16 cellular contexts compared by ENCODE assay signal in the genomic region with DNA sequence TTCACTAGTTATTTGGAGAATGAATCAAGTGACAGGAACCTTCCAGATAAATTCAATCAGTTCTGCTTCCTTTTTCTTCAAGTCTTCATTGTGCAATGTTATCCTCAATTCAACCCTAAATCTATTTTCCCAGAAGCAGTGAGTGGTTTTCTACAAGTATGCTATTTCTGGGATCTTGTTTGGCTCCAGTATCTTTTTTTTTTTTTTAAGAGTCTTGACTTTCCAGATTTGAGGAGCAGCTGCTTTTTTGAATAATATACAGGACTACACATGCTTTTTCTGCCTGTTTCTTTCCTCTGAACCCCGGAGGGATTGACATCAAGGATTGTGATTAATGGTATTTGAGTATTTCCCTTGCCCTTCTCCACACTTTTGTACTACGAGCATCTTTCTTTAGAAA.
DNase-seq lines count a peak whose midpoint lies in the region; ATAC-seq and TF ChIP-seq lines count a peak whose summit lies in the region.
"Had no signal": no experiment of that assay in that cellular context is flagged by ENCODE, and none has a peak within 500 bp of the region (broad histone marks: within the 10 kb centered on the region; RNA-seq: fewer than 3 reads in every experiment).

No MANE protein-coding gene starts in this region.

- H2BK20ac ChIP-seq in IMR-90 (ENCODE audit: low read depth, low read length) = no peak overlapping the region

- H3K4me1 ChIP-seq in IMR-90 (ENCODE audit: control insufficient read depth, insufficient read depth, low read length) (no peaks in the 10 kb centered on the region; the same call in 1 of the 2 replicates), spleen (no peaks in the 10 kb centered on the region), MM.1S (ENCODE audit: low read length) (no peaks in the 10 kb centered on the region)
- H3K4me1 ChIP-seq: Peyer's patch had no signal

- dilution Hi-C loops in IMR-90 (cut with HindIII; ENCODE audit: low sequenced_read_pairs, unreplicated experiment) = no loop called here

- no peak overlapping the region for H4K5ac ChIP-seq in IMR-90 (ENCODE audit: low read depth, low read length)

- in situ Hi-C loops in IMR-90 (cut with MboI; ENCODE audit: low sequenced_read_pairs) = no loop called here

- no peaks in the 10 kb centered on the region for H3K9me2 ChIP-seq in MM.1S (replicated peaks; ENCODE audit: insufficient read depth, low read length)

- CTCF ChIA-PET in IMR-90 (lab: Yijun Ruan, JAX) = no interaction called here

- H3K18ac ChIP-seq in IMR-90 (ENCODE audit: low read depth, low read length) = peak overlapping the region; percentile 70; the same call in 1 of the 2 replicates

- H3K4me3 ChIP-seq in IMR-90 (ENCODE audit: insufficient read depth, low read depth, low read length) (no peak overlapping the region), spleen (no peak overlapping the region), MM.1S (ENCODE audit: low read length) (no peak overlapping the region)
- H3K4me3 ChIP-seq: BLaER1 treated with 17β-estradiol and CSF1 and Interleukin-3, amounts not matched to agents 10 nM and 100 nM; Peyer's patch had no signal

- no peak for TF ChIP-seq POLR2A in IMR-90 (IDR thresholded peaks at IDR 0.05; ENCODE audit: low read depth, low read length)
- no peak for TF ChIP-seq POLR2A in spleen (IDR thresholded peaks at IDR 0.05)

- no CpG with 5 or more reads among the region's 2 CpGs for WGBS in IMR-90 (ENCODE audit: extremely low coverage in 2 of 2, insufficient read length in 1 of 2), 2 experiments
- WGBS in spleen, 5 donors = 47 to 73% (median 56%) methylated on average over 2 of the region's 2 CpGs

- DNase-seq in IMR-90 (peak; percentile 50), dedifferentiated amniotic fluid mesenchymal stem cell (ENCODE audit: extremely low spot score) (peak; percentile 69), iris pigment epithelial cell (ENCODE audit: low read depth) (peak; percentile 50), spleen (no peak), DMS 273 (lab: John Stamatoyannopoulos, UW; ENCODE audit: unreplicated experiment) (no peak), MM.1S (no peak)
- DNase-seq: activated naive CD4-positive, alpha-beta T cell; caudate nucleus; hypothalamus; NCI-H2081; Peyer's patch had no signal

- H3K4me2 ChIP-seq in IMR-90 (ENCODE audit: low read depth, low read length) (no peak overlapping the region), MM.1S (ENCODE audit: low read depth, low read length) (no peak overlapping the region)

- intact Hi-C loops in IMR-90 (cut with micrococcal nuclease) = loop anchor here (5.0 kb wide), 1 partner anchor 341 kb away; the partner anchor contains the start of gene JAG1
- intact Hi-C loops in spleen (cut with DNase I; ENCODE audit: low total_unique reads) = no loop called here

- no peak overlapping the region for H3K9ac ChIP-seq in IMR-90 (ENCODE audit: low read depth, low read length)
- no peak overlapping the region for H3K9ac ChIP-seq in MM.1S (ENCODE audit: low read length)
- H3K9ac ChIP-seq: BLaER1 treated with 17β-estradiol and CSF1 and Interleukin-3, amounts not matched to agents 10 nM and 100 nM had no signal

- no peaks in the 10 kb centered on the region for H3K9me3 ChIP-seq in IMR-90 (ENCODE audit: control insufficient read depth, insufficient read depth, low read length)
- no peaks in the 10 kb centered on the region for H3K9me3 ChIP-seq in spleen
- H3K9me3 ChIP-seq in MM.1S (replicated peaks; ENCODE audit: insufficient read depth, low read length) = no peaks in the 10 kb centered on the region
- H3K9me3 ChIP-seq: BLaER1 treated with 17β-estradiol and CSF1 and Interleukin-3, amounts not matched to agents 10 nM and 100 nM; Peyer's patch had no signal

- H2AK5ac ChIP-seq in IMR-90 (ENCODE audit: low read depth, low read length) = no peak overlapping the region

- no peak overlapping the region for H4K8ac ChIP-seq in IMR-90 (ENCODE audit: low read depth in 2 of 2, low read length in 2 of 2)

- no peak overlapping the region for H4K91ac ChIP-seq in IMR-90 (ENCODE audit: insufficient read depth, low read depth, low read length)

- POLR2A ChIA-PET in IMR-90 (lab: Charles Lee; ENCODE audit: unreplicated experiment) = no interaction called here

- no peak overlapping the region for H3K56ac ChIP-seq in IMR-90 (ENCODE audit: extremely low read depth, insufficient read depth, low read length)

- TF ChIP-seq CTCF in IMR-90 (conservative IDR thresholded peaks at IDR 0.05; ENCODE audit: low read depth, low read length) = no peak
- TF ChIP-seq CTCF in spleen (IDR thresholded peaks at IDR 0.05 in 8 of 11, conservative IDR thresholded peaks at IDR 0.05 in 3 of 11) = no peak
- no peak for TF ChIP-seq CTCF in MM.1S (IDR thresholded peaks at IDR 0.05; ENCODE audit: low read length)

- no peaks in the 10 kb centered on the region for H3K9me1 ChIP-seq in IMR-90 (ENCODE audit: insufficient read depth, low read length)

- H3K27ac ChIP-seq in IMR-90 (ENCODE audit: insufficient read depth, low read length) = no peak overlapping the region
- peak overlapping the region in 7 of 8 donors; percentile 7 to 53 (median 43) for H3K27ac ChIP-seq in spleen
- no peak overlapping the region for H3K27ac ChIP-seq in MM.1S (ENCODE audit: low read length)

- H3K27me3 ChIP-seq in IMR-90 (ENCODE audit: control insufficient read depth, insufficient read depth, low read length) (no peaks in the 10 kb centered on the region; the same call in 1 of the 2 replicates), spleen (replicated peaks in 1 of 7) (no peaks in the 10 kb centered on the region), MM.1S (replicated peaks; ENCODE audit: insufficient read depth, low read length) (no peaks in the 10 kb centered on the region)
- H3K27me3 ChIP-seq: BLaER1 treated with 17β-estradiol and CSF1 and Interleukin-3, amounts not matched to agents 10 nM and 100 nM; Peyer's patch had no signal

- no peak overlapping the region for H2BK15ac ChIP-seq in IMR-90 (ENCODE audit: low read depth, low read length)

- H3K79me1 ChIP-seq in IMR-90 (ENCODE audit: low read depth in 1 of 2, low read length in 2 of 2) = no peaks in the 10 kb centered on the region

- no peak overlapping the region for H2BK120ac ChIP-seq in IMR-90 (ENCODE audit: low read depth, low read length)

- no peak for TF ChIP-seq RAD21 in IMR-90 (IDR thresholded peaks at IDR 0.05; ENCODE audit: low read length)

- no TSS peak for BruUV-seq in IMR-90 (replicated peaks; lab: Mats Ljungman, UMichigan)

- H3K23ac ChIP-seq in IMR-90 (ENCODE audit: low read depth, low read length) = no peak overlapping the region

- H4K20me1 ChIP-seq in IMR-90 (ENCODE audit: insufficient read depth, low read length) = no peaks in the 10 kb centered on the region
- no peaks in the 10 kb centered on the region for H4K20me1 ChIP-seq in MM.1S (ENCODE audit: insufficient read depth, low read length)
- H4K20me1 ChIP-seq: BLaER1 treated with 17β-estradiol and CSF1 and Interleukin-3, amounts not matched to agents 10 nM and 100 nM had no signal

- no peak overlapping the region for H2AK9ac ChIP-seq in IMR-90 (replicated peaks; ENCODE audit: low read depth, low read length, poor library complexity)

- H3K4ac ChIP-seq in IMR-90 (ENCODE audit: low read depth, low read length) = no peak overlapping the region

- H3K14ac ChIP-seq in IMR-90 (replicated peaks; ENCODE audit: low read depth, low read length) = no peak overlapping the region

- H3K79me2 ChIP-seq in MM.1S (ENCODE audit: low read length) = no peaks in the 10 kb centered on the region

- no peaks in the 10 kb centered on the region for H3F3A ChIP-seq in MM.1S (ENCODE audit: insufficient read depth, low read length)

- H2AFZ ChIP-seq in IMR-90 (replicated peaks; ENCODE audit: low read length, poor library complexity) (no peak overlapping the region), MM.1S (ENCODE audit: low read length) (no peak overlapping the region)

- no peak for ATAC-seq in IMR-90 (ENCODE audit: low read depth)
- ATAC-seq in HG03432 (IDR thresholded peaks at IDR 0.05; ENCODE audit: unreplicated experiment) = no peak
- no peak for ATAC-seq in HG03571 (IDR thresholded peaks at IDR 0.05; ENCODE audit: unreplicated experiment)
- ATAC-seq: natural killer cell treated with Interleukin-12 subunit alpha and Interleukin-12 subunit beta and Interleukin-15 and Interleukin-18, amount 100 ng/mL, for 72 hours; WTC11 had no signal

- no peaks in the 10 kb centered on the region for H3K36me3 ChIP-seq in IMR-90 (ENCODE audit: control insufficient read depth, insufficient read depth, low read length)
- H3K36me3 ChIP-seq in spleen = no peaks in the 10 kb centered on the region
- no peaks in the 10 kb centered on the region for H3K36me3 ChIP-seq in MM.1S (replicated peaks; ENCODE audit: insufficient read depth, low read length)
- H3K36me3 ChIP-seq: BLaER1 treated with 17β-estradiol and CSF1 and Interleukin-3, amounts not matched to agents 10 nM and 100 nM; Peyer's patch had no signal

- H2BK5ac ChIP-seq in IMR-90 (ENCODE audit: low read depth, low read length, poor library complexity, severe bottlenecking) = no peak overlapping the region

TF ChIP-seq in IMR-90, 13 proteins besides CTCF, POLR2A, EP300 and RAD21:
- TF ChIP-seq NFE2L2 (IDR thresholded peaks at IDR 0.05; ENCODE audit: low read depth, low read length) (no peak), RCOR1 (IDR thresholded peaks at IDR 0.05; ENCODE audit: insufficient replicate concordance, low read length) (no peak), BHLHE40 (IDR thresholded peaks at IDR 0.05; ENCODE audit: low read depth, low read length) (no peak), CEBPB (IDR thresholded peaks at IDR 0.05; ENCODE audit: low read depth, low read length) (peak; percentile 34), MXI1 (IDR thresholded peaks at IDR 0.05; ENCODE audit: borderline replicate concordance, low read depth, low read length) (no peak), USF2 (IDR thresholded peaks at IDR 0.05; ENCODE audit: low read depth, low read length) (no peak), ELK1 (IDR thresholded peaks at IDR 0.05; ENCODE audit: borderline replicate concordance, low read depth, low read length) (no peak), CHD1 (IDR thresholded peaks at IDR 0.05; ENCODE audit: low read depth, low read length) (no peak)

Comparison
In these comparisons a context has a peak if more than half of its experiments do, and no peak if none do; other contexts are left out.
1. DNase-seq: peak in IMR-90 (single experiment), dedifferentiated amniotic fluid mesenchymal stem cell (single experiment) and iris pigment epithelial cell (single experiment); none in spleen (single experiment), DMS 273 (single experiment) and MM.1S (single experiment).
2. H3K27ac ChIP-seq: peak in spleen (7 of 8); none in IMR-90 (single experiment) and MM.1S (single experiment).